Comparison of ENCODE assay signal across 1 cellular context in the genomic region with DNA sequence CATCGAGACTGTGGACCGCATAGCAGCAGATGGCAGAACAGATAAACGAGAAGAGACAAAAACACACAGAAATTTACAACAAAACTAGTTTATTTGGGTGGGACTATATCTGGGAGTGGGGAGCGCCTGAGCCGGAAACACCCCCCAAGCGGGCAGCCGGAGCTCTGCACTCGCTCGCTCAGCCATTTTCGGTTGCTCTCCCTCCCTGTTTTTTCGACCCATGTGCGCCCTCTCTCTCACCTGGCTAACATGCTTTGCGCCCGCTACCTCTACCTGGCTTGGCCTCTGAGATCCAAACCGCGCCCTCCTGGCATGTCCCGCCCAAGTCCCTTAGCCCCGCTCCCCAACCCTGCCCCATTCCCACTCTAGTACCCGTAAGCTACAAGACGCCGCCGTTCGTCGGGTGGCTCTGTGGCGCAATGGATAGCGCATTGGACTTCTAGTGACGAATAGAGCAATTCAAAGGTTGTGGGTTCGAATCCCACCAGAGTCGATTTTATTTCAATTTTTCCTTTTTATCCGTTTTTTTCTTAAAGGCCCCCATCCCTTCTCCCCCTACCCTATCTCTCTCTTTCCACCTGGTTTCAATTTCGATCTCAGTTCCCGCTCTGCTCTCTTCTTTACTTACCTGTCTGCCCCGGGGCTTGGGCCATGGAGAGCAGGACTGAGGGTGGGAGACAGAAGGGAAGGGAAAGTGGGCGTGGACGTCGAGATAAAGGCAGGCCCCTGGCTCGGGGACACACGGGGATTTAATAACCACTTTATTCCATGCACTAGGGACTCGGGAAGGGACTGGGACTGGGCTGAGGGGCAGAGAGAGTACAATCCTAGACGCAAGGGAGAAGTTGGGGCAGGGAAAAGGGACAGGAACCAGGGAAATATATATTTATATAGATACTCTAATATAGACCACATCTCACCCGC.
A peak's percentile ranks its signal among the peaks of the same experiment; 100 is the strongest.
TF ChIP-seq lines count a peak whose summit lies in the region.

No MANE protein-coding gene starts in this region.

TF ChIP-seq in PFSK-1, 5 proteins besides CTCF, POLR2A, EP300 and RAD21:
- TF ChIP-seq, protein P1, sequence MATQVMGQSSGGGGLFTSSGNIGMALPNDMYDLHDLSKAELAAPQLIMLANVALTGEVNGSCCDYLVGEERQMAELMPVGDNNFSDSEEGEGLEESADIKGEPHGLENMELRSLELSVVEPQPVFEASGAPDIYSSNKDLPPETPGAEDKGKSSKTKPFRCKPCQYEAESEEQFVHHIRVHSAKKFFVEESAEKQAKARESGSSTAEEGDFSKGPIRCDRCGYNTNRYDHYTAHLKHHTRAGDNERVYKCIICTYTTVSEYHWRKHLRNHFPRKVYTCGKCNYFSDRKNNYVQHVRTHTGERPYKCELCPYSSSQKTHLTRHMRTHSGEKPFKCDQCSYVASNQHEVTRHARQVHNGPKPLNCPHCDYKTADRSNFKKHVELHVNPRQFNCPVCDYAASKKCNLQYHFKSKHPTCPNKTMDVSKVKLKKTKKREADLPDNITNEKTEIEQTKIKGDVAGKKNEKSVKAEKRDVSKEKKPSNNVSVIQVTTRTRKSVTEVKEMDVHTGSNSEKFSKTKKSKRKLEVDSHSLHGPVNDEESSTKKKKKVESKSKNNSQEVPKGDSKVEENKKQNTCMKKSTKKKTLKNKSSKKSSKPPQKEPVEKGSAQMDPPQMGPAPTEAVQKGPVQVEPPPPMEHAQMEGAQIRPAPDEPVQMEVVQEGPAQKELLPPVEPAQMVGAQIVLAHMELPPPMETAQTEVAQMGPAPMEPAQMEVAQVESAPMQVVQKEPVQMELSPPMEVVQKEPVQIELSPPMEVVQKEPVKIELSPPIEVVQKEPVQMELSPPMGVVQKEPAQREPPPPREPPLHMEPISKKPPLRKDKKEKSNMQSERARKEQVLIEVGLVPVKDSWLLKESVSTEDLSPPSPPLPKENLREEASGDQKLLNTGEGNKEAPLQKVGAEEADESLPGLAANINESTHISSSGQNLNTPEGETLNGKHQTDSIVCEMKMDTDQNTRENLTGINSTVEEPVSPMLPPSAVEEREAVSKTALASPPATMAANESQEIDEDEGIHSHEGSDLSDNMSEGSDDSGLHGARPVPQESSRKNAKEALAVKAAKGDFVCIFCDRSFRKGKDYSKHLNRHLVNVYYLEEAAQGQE (IDR thresholded peaks at IDR 0.05; ENCODE audit: insufficient read depth in 1 of 2, low read depth in 2 of 2, low read length in 2 of 2) = peak in 1 of 2 experiments; percentile 27; a peak in 1 of 4 replicates
- peak; percentile 66; the same call in 1 of the 2 replicates for TF ChIP-seq SIN3A (IDR thresholded peaks at IDR 0.05; ENCODE audit: borderline replicate concordance, insufficient read depth, low read length)
- TF ChIP-seq POLR2AphosphoS5 (IDR thresholded peaks at IDR 0.05; ENCODE audit: low read depth, low read length) = peak; percentile 51; the same call in 1 of the 2 replicates
- no peak for TF ChIP-seq TAF1 (IDR thresholded peaks at IDR 0.05; ENCODE audit: borderline replicate concordance, insufficient read depth, low read length)
